ENCODE assay signal across 38 cellular contexts in the genomic region with DNA sequence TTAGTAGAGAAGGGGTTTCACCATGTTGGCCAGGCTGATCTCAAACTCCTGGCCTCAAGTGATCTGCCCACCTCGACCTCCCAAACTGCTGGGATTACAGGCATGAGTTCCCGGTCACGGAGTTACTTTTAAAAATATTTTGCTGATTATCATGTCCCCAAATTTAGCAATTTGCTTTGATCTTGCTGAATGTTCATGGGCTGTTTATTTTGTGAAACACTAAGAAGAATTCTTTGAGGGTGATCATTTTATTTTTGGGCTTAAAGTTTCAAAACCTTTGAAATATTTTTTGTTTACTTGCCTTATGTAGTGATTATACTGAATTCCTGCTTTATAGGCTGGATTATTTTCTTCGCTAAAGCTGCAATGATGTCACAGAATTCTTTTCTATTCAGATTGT. TPM values are rescaled to one million over a fixed set of nuclear protein-coding genes. Genes with fewer than 3 reads are reported as not detected.
"Had no signal": no experiment of that assay in that cellular context is flagged by ENCODE, and none has a peak within 500 bp of the region (broad histone marks: within the 10 kb centered on the region; RNA-seq: fewer than 3 reads in every experiment).

No MANE protein-coding gene starts in this region.

- ATAC-seq: activated CD4-positive, alpha-beta T cell treated with anti-CD3 and anti-CD28 coated beads for 36 hours; activated CD4-positive, CD25-positive, alpha-beta regulatory T cell treated with anti-CD3 and anti-CD28 coated beads, Interleukin-2, amount 50 U/mL, for 24 hours; activated CD8-positive, alpha-beta memory T cell treated with anti-CD3 and anti-CD28 coated beads, Interleukin-2, amount 10 ng/mL, durations not matched to agents 7 days and 5 days; activated CD8-positive, alpha-beta T cell treated with anti-CD3 and anti-CD28 coated beads, Interleukin-2, amount 10 ng/mL, durations not matched to agents 7 days and 5 days; activated naive CD8-positive, alpha-beta T cell treated with anti-CD3 and anti-CD28 coated beads, Interleukin-2, amount 50 U/mL, for 24 hours had no signal

- H3K36me3 Mint-ChIP-seq: activated CD8-positive, alpha-beta memory T cell treated with anti-CD3 and anti-CD28 coated beads, Interleukin-2, amount 10 ng/mL, durations not matched to agents 7 days and 5 days; activated naive CD4-positive, alpha-beta T cell treated with anti-CD3 and anti-CD28 coated beads, Interleukin-2, amount 10 ng/mL, durations not matched to agents 7 days and 5 days; activated naive CD4-positive, alpha-beta T cell treated with anti-CD3 and anti-CD28 coated beads, Interleukin-2, amount 50 U/mL, for 24 hours; activated naive CD8-positive, alpha-beta T cell; activated naive CD8-positive, alpha-beta T cell treated with anti-CD3 and anti-CD28 coated beads, Interleukin-2, amount 10 ng/mL, durations not matched to agents 7 days and 5 days; brain had no signal

- H3K27me3 Mint-ChIP-seq: brain had no signal

- DNase-seq: activated CD4-positive, alpha-beta memory T cell treated with anti-CD3 and anti-CD28 coated beads, Interleukin-2, amount 10 ng/mL, durations not matched to agents 7 days and 5 days; activated CD4-positive, alpha-beta T cell treated with anti-CD3 and anti-CD28 coated beads for 1 hour; activated CD4-positive, alpha-beta T cell treated with anti-CD3 and anti-CD28 coated beads for 36 hours; activated CD4-positive, alpha-beta T cell treated with anti-CD3 and anti-CD28 coated beads for 48 hours; activated CD4-positive, alpha-beta T cell treated with anti-CD3 and anti-CD28 coated beads, Interleukin-2, amount 10 ng/mL, durations not matched to agents 7 days and 5 days; activated CD4-positive, alpha-beta T cell treated with anti-CD3 and anti-CD28 coated beads, Interleukin-2, amount 50 U/mL, for 48 hours; activated CD4-positive, CD25-positive, alpha-beta regulatory T cell; activated CD8-positive, alpha-beta memory T cell treated with anti-CD3 and anti-CD28 coated beads for 24 hours; activated CD8-positive, alpha-beta memory T cell treated with anti-CD3 and anti-CD28 coated beads, Interleukin-2, amount 10 ng/mL, durations not matched to agents 7 days and 5 days; activated CD8-positive, alpha-beta memory T cell treated with anti-CD3 and anti-CD28 coated beads, Interleukin-2, amount 50 U/mL, for 48 hours; activated CD8-positive, alpha-beta T cell treated with anti-CD3 and anti-CD28 coated beads, Interleukin-2, amount 10 ng/mL, durations not matched to agents 7 days and 5 days; activated effector memory CD4-positive, alpha-beta T cell treated with Interleukin-2 at 50 U/mL for 16 hours; activated gamma-delta T cell; activated naive CD4-positive, alpha-beta T cell treated with anti-CD3 and anti-CD28 coated beads, Interleukin-2, amount 10 ng/mL, durations not matched to agents 7 days and 5 days; activated naive CD4-positive, alpha-beta T cell treated with Interleukin-2 at 50 U/mL for 16 hours; activated naive CD8-positive, alpha-beta T cell treated with anti-CD3 and anti-CD28 coated beads, Interleukin-2, amount 10 ng/mL, durations not matched to agents 7 days and 5 days; activated naive CD8-positive, alpha-beta T cell treated with anti-CD3 and anti-CD28 coated beads, Interleukin-2, amount 50 U/mL, for 24 hours; activated T-cell treated with anti-CD3 and anti-CD28 coated beads, Interleukin-2, amount 50 U/mL, for 24 hours; activated T-cell treated with anti-CD3 and anti-CD28 coated beads, Interleukin-2, amount 50 U/mL, for 48 hours; amygdala; anterior cingulate cortex; caudate nucleus; cerebellar nuclear complex; T-helper 1 cell; T-helper 2 cell; T-helper 9 cell had no signal

- H3K9me3 Mint-ChIP-seq: activated T-helper 2 cell treated with anti-CD3 and anti-CD28 coated beads, Interferon-gamma antibody, Interleukin-2, Interleukin-4, amounts not matched to agents 10 μg/mL and 5 μg/mL and 100 μg/mL, durations not matched to agents 14 hours and 24 hours and 36 hours; central memory CD8-positive, alpha-beta T cell; T-helper 2 cell treated with Interferon-gamma antibody and Interleukin-4, amounts not matched to agents 5 μg/mL and 100 μg/mL, for 36 hours had no signal

- H3K4me3 Mint-ChIP-seq: activated CD4-positive, alpha-beta memory T cell treated with anti-CD3 and anti-CD28 coated beads, Interleukin-2, amount 10 ng/mL, durations not matched to agents 7 days and 5 days; activated CD4-positive, alpha-beta T cell treated with anti-CD3 and anti-CD28 coated beads for 36 hours; activated CD4-positive, alpha-beta T cell treated with anti-CD3 and anti-CD28 coated beads, Interleukin-2, amount 10 ng/mL, durations not matched to agents 7 days and 5 days; activated CD8-positive, alpha-beta memory T cell treated with anti-CD3 and anti-CD28 coated beads, Interleukin-2, amount 10 ng/mL, durations not matched to agents 7 days and 5 days; activated CD8-positive, alpha-beta T cell treated with anti-CD3 and anti-CD28 coated beads, Interleukin-2, amount 10 ng/mL, durations not matched to agents 7 days and 5 days; activated naive CD4-positive, alpha-beta T cell treated with anti-CD3 and anti-CD28 coated beads, Interleukin-2, amount 10 ng/mL, durations not matched to agents 7 days and 5 days; activated naive CD4-positive, alpha-beta T cell treated with anti-CD3 and anti-CD28 coated beads, Interleukin-2, amount 50 U/mL, for 24 hours; activated naive CD8-positive, alpha-beta T cell; activated naive CD8-positive, alpha-beta T cell treated with anti-CD3 and anti-CD28 coated beads, Interleukin-2, amount 10 ng/mL, durations not matched to agents 7 days and 5 days; activated naive CD8-positive, alpha-beta T cell treated with anti-CD3 and anti-CD28 coated beads, Interleukin-2, amount 50 U/mL, for 24 hours; activated T-cell treated with anti-CD3 and anti-CD28 coated beads, Interleukin-2, amount 50 U/mL, for 24 hours; brain; central memory CD8-positive, alpha-beta T cell; T-helper 1 cell treated with Interleukin-12 subunit alpha and Interleukin-12 subunit beta and Interleukin-4 antibody, amounts not matched to agents 30 μg/mL and 1 μg/mL, for 36 hours; T-helper 2 cell treated with Interferon-gamma antibody and Interleukin-4, amounts not matched to agents 5 μg/mL and 100 μg/mL, for 36 hours had no signal

- H3K27ac ChIP-seq: ascending aorta, cardiac muscle cell, VCaP had no signal

- H3K4me1 Mint-ChIP-seq: activated CD4-positive, alpha-beta memory T cell treated with anti-CD3 and anti-CD28 coated beads, Interleukin-2, amount 10 ng/mL, durations not matched to agents 7 days and 5 days; activated CD4-positive, alpha-beta T cell treated with anti-CD3 and anti-CD28 coated beads for 36 hours; activated CD4-positive, alpha-beta T cell treated with anti-CD3 and anti-CD28 coated beads, Interleukin-2, amount 10 ng/mL, durations not matched to agents 7 days and 5 days; activated CD8-positive, alpha-beta memory T cell treated with anti-CD3 and anti-CD28 coated beads, Interleukin-2, amount 10 ng/mL, durations not matched to agents 7 days and 5 days; activated naive CD4-positive, alpha-beta T cell treated with anti-CD3 and anti-CD28 coated beads, Interleukin-2, amount 10 ng/mL, durations not matched to agents 7 days and 5 days; activated naive CD4-positive, alpha-beta T cell treated with anti-CD3 and anti-CD28 coated beads, Interleukin-2, amount 50 U/mL, for 24 hours; activated naive CD8-positive, alpha-beta T cell treated with anti-CD3 and anti-CD28 coated beads, Interleukin-2, amount 10 ng/mL, durations not matched to agents 7 days and 5 days; activated naive CD8-positive, alpha-beta T cell treated with anti-CD3 and anti-CD28 coated beads, Interleukin-2, amount 50 U/mL, for 24 hours; brain; central memory CD8-positive, alpha-beta T cell had no signal

- H3K36me3 ChIP-seq: ascending aorta, cardiac muscle cell had no signal

- H3K27me3 ChIP-seq: ascending aorta, cardiac muscle cell had no signal

- H3K27ac Mint-ChIP-seq: activated CD4-positive, alpha-beta memory T cell treated with anti-CD3 and anti-CD28 coated beads, Interleukin-2, amount 10 ng/mL, durations not matched to agents 7 days and 5 days; activated CD4-positive, alpha-beta T cell treated with anti-CD3 and anti-CD28 coated beads for 36 hours; activated CD4-positive, alpha-beta T cell treated with anti-CD3 and anti-CD28 coated beads, Interleukin-2, amount 10 ng/mL, durations not matched to agents 7 days and 5 days; activated CD8-positive, alpha-beta memory T cell treated with anti-CD3 and anti-CD28 coated beads, Interleukin-2, amount 10 ng/mL, durations not matched to agents 7 days and 5 days; activated CD8-positive, alpha-beta T cell treated with anti-CD3 and anti-CD28 coated beads, Interleukin-2, amount 10 ng/mL, durations not matched to agents 7 days and 5 days; activated naive CD4-positive, alpha-beta T cell treated with anti-CD3 and anti-CD28 coated beads, Interleukin-2, amount 10 ng/mL, durations not matched to agents 7 days and 5 days; activated naive CD4-positive, alpha-beta T cell treated with anti-CD3 and anti-CD28 coated beads, Interleukin-2, amount 50 U/mL, for 24 hours; activated naive CD8-positive, alpha-beta T cell; activated naive CD8-positive, alpha-beta T cell treated with anti-CD3 and anti-CD28 coated beads, Interleukin-2, amount 10 ng/mL, durations not matched to agents 7 days and 5 days; activated naive CD8-positive, alpha-beta T cell treated with anti-CD3 and anti-CD28 coated beads, Interleukin-2, amount 50 U/mL, for 24 hours; activated T-cell treated with anti-CD3 and anti-CD28 coated beads, Interleukin-2, amount 50 U/mL, for 24 hours; activated T-helper 2 cell treated with anti-CD3 and anti-CD28 coated beads, Interferon-gamma antibody, Interleukin-2, Interleukin-4, amounts not matched to agents 10 μg/mL and 5 μg/mL and 100 μg/mL, durations not matched to agents 14 hours and 24 hours and 36 hours; brain; T-helper 1 cell treated with Interleukin-12 subunit alpha and Interleukin-12 subunit beta and Interleukin-4 antibody, amounts not matched to agents 30 μg/mL and 1 μg/mL, for 36 hours; T-helper 2 cell treated with Interferon-gamma antibody and Interleukin-4, amounts not matched to agents 5 μg/mL and 100 μg/mL, for 36 hours had no signal

- H3K4me3 ChIP-seq: ascending aorta, cardiac muscle cell had no signal

- H3K4me1 ChIP-seq: ascending aorta had no signal

RNA-seq across cellular contexts. Expression of a gene that starts 11.4 kb away (rescaled TPM):
- total RNA-seq: activated CD4-positive, alpha-beta T cell treated with anti-CD3 and anti-CD28 coated beads, Interleukin-2, amount 10 ng/mL, durations not matched to agents 7 days and 5 days; activated CD8-positive, alpha-beta T cell treated with anti-CD3 and anti-CD28 coated beads, Interleukin-2, amount 10 ng/mL, durations not matched to agents 7 days and 5 days had no signal

RNA-seq across cellular contexts. Expression of a gene that starts 58.9 kb away (rescaled TPM):
- total RNA-seq: activated CD4-positive, alpha-beta memory T cell treated with anti-CD3 and anti-CD28 coated beads, Interleukin-2, amount 10 ng/mL, durations not matched to agents 7 days and 5 days; activated CD4-positive, alpha-beta T cell treated with anti-CD3 and anti-CD28 coated beads for 36 hours; activated CD4-positive, alpha-beta T cell treated with anti-CD3 and anti-CD28 coated beads, Interleukin-2, amount 10 ng/mL, durations not matched to agents 7 days and 5 days; activated CD8-positive, alpha-beta memory T cell treated with anti-CD3 and anti-CD28 coated beads, Interleukin-2, amount 10 ng/mL, durations not matched to agents 7 days and 5 days; activated CD8-positive, alpha-beta T cell treated with anti-CD3 and anti-CD28 coated beads, Interleukin-2, amount 10 ng/mL, durations not matched to agents 7 days and 5 days; activated naive CD8-positive, alpha-beta T cell treated with anti-CD3 and anti-CD28 coated beads, Interleukin-2, amount 10 ng/mL, durations not matched to agents 7 days and 5 days; activated T-helper 2 cell treated with anti-CD3 and anti-CD28 coated beads, Interferon-gamma antibody, Interleukin-2, Interleukin-4, amounts not matched to agents 10 μg/mL and 5 μg/mL and 100 μg/mL, durations not matched to agents 14 hours and 24 hours and 36 hours; ascending aorta; bronchial epithelial cell; cardiac muscle cell had no signal
- polyA plus RNA-seq: cardiac muscle cell had no signal
